8 cellular contexts compared by ENCODE assay signal in genomic region chr11:86303257-86303656, GRCh38. TPM values are rescaled to one million over a fixed set of nuclear protein-coding genes. Genes with fewer than 3 reads are reported as not detected.
DNase-seq lines count a peak whose midpoint lies in the region; ATAC-seq, FAIRE-seq and TF ChIP-seq lines count a peak whose summit lies in the region.

No MANE protein-coding gene starts in this region.

- no peaks in the 10 kb centered on the region for H3K9me3 ChIP-seq in esophagus squamous epithelium

- no peaks in the 10 kb centered on the region for H3K27me3 ChIP-seq in esophagus squamous epithelium

- H3K27ac ChIP-seq in esophagus squamous epithelium, result peak overlapping the region in 1 of 4 donors; percentile 94

- DNase-seq in H54 (ENCODE audit: insufficient read length, low spot score), result no peak
- peak; percentile 76 for DNase-seq in RKO (ENCODE audit: low spot score)
- DNase-seq in esophagus squamous epithelium (lab: John Stamatoyannopoulos, UW), result no peak
- no peak for DNase-seq in skeletal muscle cell (ENCODE audit: low read depth)
- no peak for DNase-seq in occipital lobe (lab: John Stamatoyannopoulos, UW)
- DNase-seq in sciatic nerve (ENCODE audit: low spot score), result no peak

- intact Hi-C loops in esophagus squamous epithelium (cut with DNase I), result no loop called here
- intact Hi-C loops in sciatic nerve (cut with DNase I), result no loop called here

- WGBS in esophagus squamous epithelium, 2 donors, result 39 to 43% methylated on average over 2 of the region's 2 CpGs

- peak overlapping the region in 3 of 4 donors; percentile 70 to 95 (median 73) for H3K4me3 ChIP-seq in esophagus squamous epithelium
- H3K4me3 ChIP-seq in skeletal muscle cell (ENCODE audit: low read depth, low read length), result peak overlapping the region; percentile 91

- peaks cover 0 to 5% (median 0%) of the 10 kb centered on the region in 3 donors for H3K36me3 ChIP-seq in esophagus squamous epithelium

- TF ChIP-seq CTCF in esophagus squamous epithelium (IDR thresholded peaks at IDR 0.05), result no peak

- H3K4me1 ChIP-seq in esophagus squamous epithelium, result peaks cover 6 to 15% (median 12%) of the 10 kb centered on the region in 3 donors

- TF ChIP-seq POLR2A in H54 (IDR thresholded peaks at IDR 0.05; ENCODE audit: low read depth, low read length) (no peak), esophagus squamous epithelium (IDR thresholded peaks at IDR 0.05) (no peak)

- peak; percentile 60 for FAIRE-seq in H54 (lab: Jason Lieb, UNC)

- ATAC-seq in HG03432 (IDR thresholded peaks at IDR 0.05; ENCODE audit: unreplicated experiment) (no peak), HG02763 (IDR thresholded peaks at IDR 0.05; ENCODE audit: unreplicated experiment) (no peak), sciatic nerve (no peak)

RNA-seq across cellular contexts. Expression of gene HIKESHI, which starts 1.2 kb away (rescaled TPM):
- total RNA-seq in esophagus squamous epithelium, result 10 to 100 TPM; 22.4 to 35.7 (median 33.9) TPM
- total RNA-seq in occipital lobe, result 57.9 TPM
- 30.0 TPM for total RNA-seq in sciatic nerve

RNA-seq across cellular contexts. Expression of gene EED, which starts 58.7 kb away (rescaled TPM):
- total RNA-seq in esophagus squamous epithelium (10 to 100 TPM; 14.4 to 26.3 (median 18.5) TPM), occipital lobe (23.1 TPM), sciatic nerve (25.2 TPM)
